In genomic region chr19:1259206-1259872, GRCh38 we compare ENCODE assay signal across 1 cellular context.
TF ChIP-seq lines count a peak whose summit lies in the region.

No MANE protein-coding gene starts in this region.

TF ChIP-seq in HepG2, 621 proteins besides CTCF, POLR2A, EP300 and RAD21 (continued from another document and continues in another):
- peak; percentile 83 for TF ChIP-seq CSRNP1 (CRISPR knock-in tag; IDR thresholded peaks at IDR 0.05)
- no peak for TF ChIP-seq REL (CRISPR knock-in tag; conservative IDR thresholded peaks at IDR 0.05)
- TF ChIP-seq PRDM4 (CRISPR knock-in tag; IDR thresholded peaks at IDR 0.05; ENCODE audit: borderline replicate concordance): no peak
- no peak for TF ChIP-seq NFE2L1 (CRISPR knock-in tag; IDR thresholded peaks at IDR 0.05; ENCODE audit: borderline replicate concordance)
- TF ChIP-seq ZNF232 (CRISPR knock-in tag; IDR thresholded peaks at IDR 0.05; ENCODE audit: borderline replicate concordance): no peak
- peak; percentile 92 for TF ChIP-seq CENPT (CRISPR knock-in tag; IDR thresholded peaks at IDR 0.05; ENCODE audit: low read depth)
- TF ChIP-seq ZBTB10 (CRISPR knock-in tag; IDR thresholded peaks at IDR 0.05; ENCODE audit: borderline replicate concordance): peak; percentile 74; the same call in 1 of the 2 replicates
- TF ChIP-seq DMTF1 (CRISPR knock-in tag; IDR thresholded peaks at IDR 0.05): no peak
- TF ChIP-seq ARID2 (CRISPR knock-in tag; IDR thresholded peaks at IDR 0.05; ENCODE audit: borderline replicate concordance): no peak
- no peak for TF ChIP-seq ZFP36L2 (CRISPR knock-in tag; IDR thresholded peaks at IDR 0.05)
- TF ChIP-seq NBN (conservative IDR thresholded peaks at IDR 0.05): no peak
- 0 out of 2 replicates have a peak, but pooled peaks have one; percentile 21 for TF ChIP-seq KMT2A (CRISPR knock-in tag; IDR thresholded peaks at IDR 0.05)
- 0 out of 2 replicates have a peak, but pooled peaks have one; percentile 69 for TF ChIP-seq GZF1 (CRISPR knock-in tag; IDR thresholded peaks at IDR 0.05)
- no peak; the same call in 1 of the 2 replicates for TF ChIP-seq ZFP41 (CRISPR knock-in tag; IDR thresholded peaks at IDR 0.05; ENCODE audit: borderline replicate concordance)
- 0 out of 2 replicates have a peak, but pooled peaks have one; percentile 60 for TF ChIP-seq TSC22D2 (CRISPR knock-in tag; IDR thresholded peaks at IDR 0.05; ENCODE audit: borderline replicate concordance)
- peak; percentile 23; the same call in 1 of the 2 replicates for TF ChIP-seq ZNF414 (CRISPR knock-in tag; IDR thresholded peaks at IDR 0.05)
- TF ChIP-seq ZBTB20 (CRISPR knock-in tag; IDR thresholded peaks at IDR 0.05; ENCODE audit: borderline replicate concordance, low read depth): peak; percentile 75; the same call in 1 of the 2 replicates
- peak; percentile 79 for TF ChIP-seq HDAC2 (CRISPR knock-in tag; IDR thresholded peaks at IDR 0.05)
- peak; percentile 58 for TF ChIP-seq ZNF407 (CRISPR knock-in tag; IDR thresholded peaks at IDR 0.05; ENCODE audit: not compliant biosample characterization)
- peak; percentile 64; the same call in 1 of the 2 replicates for TF ChIP-seq TBX3 (IDR thresholded peaks at IDR 0.05; ENCODE audit: borderline replicate concordance)
- TF ChIP-seq ZNF766 (CRISPR knock-in tag; IDR thresholded peaks at IDR 0.05; ENCODE audit: borderline replicate concordance): 0 out of 2 replicates have a peak, but pooled peaks have one; percentile 17
- no peak for TF ChIP-seq ZNF776 (CRISPR knock-in tag; IDR thresholded peaks at IDR 0.05)
- TF ChIP-seq ZNF557 (CRISPR knock-in tag; IDR thresholded peaks at IDR 0.05): no peak
- TF ChIP-seq TRIM22 (IDR thresholded peaks at IDR 0.05): no peak
- no peak for TF ChIP-seq ZBTB43 (CRISPR knock-in tag; conservative IDR thresholded peaks at IDR 0.05)
- TF ChIP-seq SIX1 (CRISPR knock-in tag; IDR thresholded peaks at IDR 0.05; ENCODE audit: borderline replicate concordance): no peak
- TF ChIP-seq E2F1 (CRISPR knock-in tag; IDR thresholded peaks at IDR 0.05): no peak
